In the genomic region with DNA sequence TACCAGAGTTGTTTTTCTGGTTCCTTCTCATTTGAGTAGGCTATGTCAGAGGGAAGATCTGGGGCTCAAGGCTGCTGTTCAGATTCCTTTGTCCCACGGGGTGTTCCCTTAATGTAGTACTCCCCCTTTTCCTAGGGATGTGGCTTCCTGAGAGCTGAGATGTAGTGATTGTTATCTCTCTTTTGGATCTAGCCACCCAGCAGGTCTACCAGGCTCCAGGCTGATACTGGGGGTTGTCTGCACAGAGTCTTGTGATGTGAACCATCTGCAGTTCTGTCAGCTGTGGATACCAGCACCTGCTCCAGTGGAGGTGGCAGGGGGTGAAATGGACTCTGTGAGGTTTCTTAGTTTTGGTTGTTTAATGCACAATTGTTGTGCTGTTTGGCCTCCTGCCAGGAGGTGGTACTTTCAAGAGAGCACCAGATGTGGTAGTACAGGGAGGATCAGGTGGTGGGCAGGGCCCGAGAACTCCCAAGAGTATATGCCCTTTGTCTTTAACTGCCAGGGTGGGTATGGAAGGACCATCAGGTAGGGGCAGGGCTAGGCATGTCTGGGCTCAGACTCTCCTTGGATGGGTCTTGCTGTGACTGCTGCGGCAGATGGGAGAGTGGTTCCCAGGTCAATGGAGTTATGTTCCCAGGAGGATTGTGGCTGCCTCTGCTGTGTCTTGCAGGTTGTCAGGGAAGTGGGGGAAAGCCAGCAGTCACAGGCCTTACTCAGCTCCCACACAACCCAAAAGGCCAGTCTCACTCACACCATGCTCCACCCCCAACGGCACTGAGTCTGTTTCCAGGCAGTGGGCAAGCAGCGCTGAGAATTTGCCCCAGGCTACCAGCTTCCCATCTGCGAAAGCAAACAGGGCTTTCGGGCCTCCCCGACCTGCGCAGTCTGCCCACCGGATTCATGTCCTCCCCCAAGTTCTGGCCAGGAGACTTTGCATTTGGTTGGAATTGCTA, we compare ENCODE assay signal across 1 cellular context.
TF ChIP-seq lines count a peak whose summit lies in the region.

No MANE protein-coding gene starts in this region.

TF ChIP-seq in WTC11, 78 proteins besides CTCF, POLR2A, EP300 and RAD21 (continued from another document):
- TF ChIP-seq, protein P1, sequence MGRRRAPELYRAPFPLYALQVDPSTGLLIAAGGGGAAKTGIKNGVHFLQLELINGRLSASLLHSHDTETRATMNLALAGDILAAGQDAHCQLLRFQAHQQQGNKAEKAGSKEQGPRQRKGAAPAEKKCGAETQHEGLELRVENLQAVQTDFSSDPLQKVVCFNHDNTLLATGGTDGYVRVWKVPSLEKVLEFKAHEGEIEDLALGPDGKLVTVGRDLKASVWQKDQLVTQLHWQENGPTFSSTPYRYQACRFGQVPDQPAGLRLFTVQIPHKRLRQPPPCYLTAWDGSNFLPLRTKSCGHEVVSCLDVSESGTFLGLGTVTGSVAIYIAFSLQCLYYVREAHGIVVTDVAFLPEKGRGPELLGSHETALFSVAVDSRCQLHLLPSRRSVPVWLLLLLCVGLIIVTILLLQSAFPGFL (CRISPR knock-in tag; IDR thresholded peaks at IDR 0.05; ENCODE audit: borderline replicate concordance) = no peak
- TF ChIP-seq SMAD4 (CRISPR knock-in tag; IDR thresholded peaks at IDR 0.05) (no peak), KAT7 (CRISPR knock-in tag; IDR thresholded peaks at IDR 0.05; ENCODE audit: borderline replicate concordance) (no peak)
